Comparison of ENCODE assay signal across 8 cellular contexts in the genomic region with DNA sequence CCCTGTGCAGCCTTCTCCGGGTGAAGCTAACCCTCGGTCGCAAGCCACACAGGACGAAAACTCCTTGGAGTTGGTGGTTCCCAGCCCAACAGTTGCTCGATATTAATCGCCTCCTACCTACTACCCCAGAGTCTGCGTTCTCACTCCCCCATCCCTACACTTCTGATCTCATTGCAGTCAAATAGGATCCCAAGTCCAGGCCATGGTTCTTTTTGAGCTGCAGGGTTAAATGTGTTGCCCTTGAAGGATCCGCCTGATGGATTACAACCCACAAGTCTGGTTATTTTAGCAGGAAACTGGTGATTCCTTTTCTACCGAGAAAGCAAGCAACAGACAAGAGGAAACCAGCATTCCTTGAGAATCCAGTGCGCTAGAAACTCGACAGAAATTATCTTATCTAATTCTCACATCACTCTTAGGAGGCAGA. TPM values are rescaled to one million over a fixed set of nuclear protein-coding genes. Genes with fewer than 3 reads are reported as not detected.
DNase-seq lines count a peak whose midpoint lies in the region; TF ChIP-seq lines count a peak whose summit lies in the region.

No MANE protein-coding gene starts in this region.

- intact Hi-C loops in OCI-LY7 (cut with micrococcal nuclease; ENCODE audit: unreplicated experiment) = loop anchor here (1.0 kb wide), 1 partner anchor 42 kb away; no protein-coding TSS in a partner anchor

- H3K4me3 ChIP-seq in OCI-LY7 (ENCODE audit: low read depth, low read length, poor library complexity, severe bottlenecking) = peak overlapping the region; percentile 71
- H3K4me3 ChIP-seq in endodermal cell (ENCODE audit: low read length) = peak overlapping the region; percentile 75

- H3K36me3 Mint-ChIP-seq in endodermal cell (ENCODE audit: low read depth) (no peaks in the 10 kb centered on the region), neural crest cell (ENCODE audit: low read depth) (no peaks in the 10 kb centered on the region)

- H4K20me1 ChIP-seq in OCI-LY7 (ENCODE audit: insufficient read depth, low read length) = peaks cover 15% of the 10 kb centered on the region; the same call in 1 of the 2 replicates

- peaks cover 35% of the 10 kb centered on the region for H3K79me2 ChIP-seq in OCI-LY7 (ENCODE audit: insufficient read depth, low read depth, low read length)

- H3K9me3 Mint-ChIP-seq in endodermal cell (peaks cover 2% of the 10 kb centered on the region), neural crest cell (no peaks in the 10 kb centered on the region)

- H3K9ac ChIP-seq in ES-I3 (ENCODE audit: low read depth, low read length) (peak overlapping the region; percentile 65; the same call in 1 of the 2 replicates), endodermal cell (ENCODE audit: extremely low read depth, low read length, poor library complexity, severe bottlenecking) (no peak overlapping the region)

- peaks cover 93% of the 10 kb centered on the region for H3K27me3 Mint-ChIP-seq in endodermal cell (ENCODE audit: insufficient read depth)
- peaks cover 11% of the 10 kb centered on the region for H3K27me3 Mint-ChIP-seq in neural crest cell (ENCODE audit: low read depth)

- peak overlapping the region; percentile 80 for H3K4me2 ChIP-seq in OCI-LY7 (ENCODE audit: low read length)

- H3K27me3 ChIP-seq in endodermal cell (ENCODE audit: control insufficient read depth, insufficient read depth, low read length, poor library complexity, severe bottlenecking) = peaks cover 92% of the 10 kb centered on the region

- DNase-seq in OCI-LY7 (ENCODE audit: low spot score) (no peak), endodermal cell (no peak), neural crest cell (ENCODE audit: low read depth, low spot score) (no peak), NCI-H524 (lab: John Stamatoyannopoulos, UW) (no peak), LoVo (ENCODE audit: low spot score) (no peak), OCI-M2 (lab: John Stamatoyannopoulos, UW; ENCODE audit: unreplicated experiment) (no peak)
- DNase-seq in NK-92 treated with Interleukin-12 subunit alpha and Interleukin-12 subunit beta, amount 100 ng/mL, for 24 hours (lab: John Stamatoyannopoulos, UW) = no peak

- no peaks in the 10 kb centered on the region for H3K9me2 ChIP-seq in OCI-LY7 (ENCODE audit: insufficient read depth, low read length)

- H2AFZ ChIP-seq in OCI-LY7 (ENCODE audit: low read length) = peak overlapping the region; percentile 65

- POLR2A ChIA-PET in OCI-LY7 (lab: Charles Lee) = interaction anchor here (0.6 to 18.3 kb wide), 6 partner anchors 10 to 1781 kb away, joined by 3 to 404 read pairs (median 4); no protein-coding TSS in a partner anchor

- CTCF ChIA-PET in OCI-LY7 (lab: Charles Lee; ENCODE audit: unreplicated experiment) = no interaction called here

- H3K27ac ChIP-seq in OCI-LY7 (ENCODE audit: low read depth, low read length, poor library complexity, severe bottlenecking) (peak overlapping the region; percentile 71), endodermal cell (ENCODE audit: low read depth, low read length) (peak overlapping the region; percentile 16)

- 5 to 9% methylated on average over 4 to 11 of the region's 11 CpGs for WGBS in endodermal cell (ENCODE audit: insufficient coverage in 1 of 2, insufficient read length in 1 of 2), 2 experiments

- H3K36me3 ChIP-seq in ES-I3 (ENCODE audit: insufficient read depth, low read length) = no peaks in the 10 kb centered on the region
- H3K36me3 ChIP-seq in OCI-LY7 (ENCODE audit: insufficient read depth, low read length) = peaks cover 18% of the 10 kb centered on the region
- H3K36me3 ChIP-seq in endodermal cell (ENCODE audit: control insufficient read depth, insufficient read depth, low read length) = no peaks in the 10 kb centered on the region

- peaks cover 14% of the 10 kb centered on the region for H3K4me1 Mint-ChIP-seq in endodermal cell
- peaks cover 49% of the 10 kb centered on the region for H3K4me1 Mint-ChIP-seq in neural crest cell

- no TSS peak for BruUV-seq in OCI-LY7 (replicated peaks; lab: Mats Ljungman, UMichigan)

- TF ChIP-seq CTCF in OCI-LY7 (conservative IDR thresholded peaks at IDR 0.05; ENCODE audit: low read length) = no peak
- TF ChIP-seq CTCF in endodermal cell (conservative IDR thresholded peaks at IDR 0.05) = no peak
- TF ChIP-seq CTCF in neural crest cell (conservative IDR thresholded peaks at IDR 0.05) = no peak

- H3K4me3 Mint-ChIP-seq in endodermal cell = peak overlapping the region; percentile 68
- H3K4me3 Mint-ChIP-seq in neural crest cell = peak overlapping the region; percentile 96

- no peaks in the 10 kb centered on the region for H3K9me3 ChIP-seq in ES-I3 (ENCODE audit: control insufficient read depth, insufficient read depth, low read length)
- H3K9me3 ChIP-seq in OCI-LY7 (ENCODE audit: low read length) = no peaks in the 10 kb centered on the region
- H3K9me3 ChIP-seq in endodermal cell (ENCODE audit: control insufficient read depth, low read length) = no peaks in the 10 kb centered on the region

- H3K4me1 ChIP-seq in ES-I3 (ENCODE audit: insufficient read depth, low read length) = peaks cover 8% of the 10 kb centered on the region
- peaks cover 64% of the 10 kb centered on the region for H3K4me1 ChIP-seq in OCI-LY7 (ENCODE audit: insufficient read depth, low read length, poor library complexity, severe bottlenecking)
- H3K4me1 ChIP-seq in endodermal cell (ENCODE audit: control insufficient read depth, insufficient read depth, low read length) = no peaks in the 10 kb centered on the region

- no peak overlapping the region for H3K27ac Mint-ChIP-seq in endodermal cell
- peak overlapping the region; percentile 87 for H3K27ac Mint-ChIP-seq in neural crest cell (ENCODE audit: unreplicated experiment)

RNA-seq across cellular contexts. Expression of a gene that starts 0.8 kb away (rescaled TPM):
- total RNA-seq in OCI-LY7 (2014; rRNA removed; shearing (Covaris generic)) = 79.5 and 95.3 TPM in 2 replicates
- 157 and 189 TPM in 2 replicates for total RNA-seq in OCI-LY7 (2022)
- total RNA-seq in endodermal cell = 1 to 10 TPM; 3.3 to 4.1 TPM
- 26.9 TPM for polyA plus RNA-seq in endodermal cell (2013, experiment 1 of 2)
- 28.3 TPM for polyA plus RNA-seq in endodermal cell (2013, experiment 2 of 2)
- total RNA-seq in neural crest cell = 94.1 and 94.9 TPM in 2 replicates

RNA-seq across cellular contexts. Expression of a gene that starts 40.1 kb away (rescaled TPM):
- 9.0 and 10.7 TPM in 2 replicates for total RNA-seq in OCI-LY7 (2014; rRNA removed; shearing (Covaris generic))
- total RNA-seq in OCI-LY7 (2022) (6.8 and 13.1 TPM in 2 replicates), endodermal cell (10 to 100 TPM in 1 of 2 donors, under 1 TPM in 1; 0.80 to 55.0 TPM), neural crest cell (0.35 and 0.73 TPM in 2 replicates)
- polyA plus RNA-seq in endodermal cell (2013, experiment 1 of 2) = 0.71 TPM
- 0.75 TPM for polyA plus RNA-seq in endodermal cell (2013, experiment 2 of 2)

Comparison
In these comparisons a context has a peak if more than half of its experiments do, and no peak if none do; other contexts are left out.
1. RNA of a gene that starts 0.8 kb away (total RNA-seq): 79.5 to 189 TPM in OCI-LY7 and 94.1 to 94.9 TPM in neural crest cell; 3.3 to 4.1 TPM in endodermal cell; every median in the first group is over 10 times any median in the second.